ENCODE assay signal across 8 cellular contexts in genomic region chr1:229694053-229694693, GRCh38.
A peak's percentile ranks its signal among the peaks of the same experiment; 100 is the strongest.
DNase-seq lines count a peak whose midpoint lies in the region; ATAC-seq and TF ChIP-seq lines count a peak whose summit lies in the region.

No MANE protein-coding gene starts in this region.

- H3K27me3 ChIP-seq in lung (ENCODE audit: control insufficient read depth, insufficient read depth) = no peaks in the 10 kb centered on the region

- H3K4me3 ChIP-seq in AG10803 (ENCODE audit: low read length) (no peak overlapping the region), astrocyte of the spinal cord (ENCODE audit: low read depth, low read length) (no peak overlapping the region), lung (no peak overlapping the region)

- ATAC-seq in lung (ENCODE audit: insufficient read depth, low FRiP score) = peak; percentile 36

- H3K4me1 ChIP-seq in lung (ENCODE audit: control insufficient read depth in 2 of 2, insufficient read depth in 2 of 2, low read length in 2 of 2) = peaks cover 0 to 4% of the 10 kb centered on the region in 2 donors

- WGBS in lung, 2 donors = 54 to 58% methylated on average over 11 of the region's 11 CpGs

- no peaks in the 10 kb centered on the region for H3K9me3 ChIP-seq in lung (ENCODE audit: control insufficient read depth in 2 of 2, insufficient read depth in 1 of 2, low read length in 1 of 2)

- DNase-seq in AG10803 (ENCODE audit: low read depth) (peak; percentile 79), NCI-H1417 treated with DMSO at 0.1 percent for 48 hours (lab: John Stamatoyannopoulos, UW) (peak; percentile 69), astrocyte of the spinal cord (ENCODE audit: low read depth, low spot score) (peak; percentile 86), lung (ENCODE audit: low spot score) (peak; percentile 65), D341Med (ENCODE audit: low spot score) (no peak), HuH-7 (ENCODE audit: low spot score) (no peak)
- no peak for DNase-seq in central memory CD4-positive, alpha-beta T cell
- no peak for DNase-seq in stimulated activated CD4-positive, alpha-beta T cell treated with anti-CD3 and anti-CD28 coated beads, Interleukin-4, amount 100 ng/mL, for 4 hours

- in situ Hi-C loops in astrocyte of the spinal cord (cut with HindIII; ENCODE audit: low sequenced_read_pairs) = no loop called here

- no peaks in the 10 kb centered on the region for H3K36me3 ChIP-seq in lung (ENCODE audit: control insufficient read depth in 2 of 2, insufficient read depth in 2 of 2, low read length in 2 of 2)

- TF ChIP-seq CTCF in AG10803 (conservative IDR thresholded peaks at IDR 0.05; ENCODE audit: low read length) (no peak), astrocyte of the spinal cord (IDR thresholded peaks at IDR 0.05; ENCODE audit: low read depth, low read length) (no peak), lung (IDR thresholded peaks at IDR 0.05; ENCODE audit: control extremely low read depth, extremely low read depth) (no peak)

- no peak overlapping the region for H3K27ac ChIP-seq in lung (ENCODE audit: low read depth in 1 of 2, low read length in 1 of 2)

Comparison
In these comparisons a context has a peak if more than half of its experiments do, and no peak if none do; other contexts are left out.
1. DNase-seq: peak in AG10803 (single experiment), NCI-H1417 treated with DMSO at 0.1 percent for 48 hours (single experiment), astrocyte of the spinal cord (single experiment) and lung (single experiment); none in central memory CD4-positive, alpha-beta T cell (single experiment), stimulated activated CD4-positive, alpha-beta T cell treated with anti-CD3 and anti-CD28 coated beads, Interleukin-4, amount 100 ng/mL, for 4 hours (0 of 2), D341Med (single experiment) and HuH-7 (single experiment).